8 cellular contexts compared by ENCODE assay signal in genomic region chrX:38805294-38806053, GRCh38. TPM values are rescaled to one million over a fixed set of nuclear protein-coding genes. Genes with fewer than 3 reads are reported as not detected.
DNase-seq lines count a peak whose midpoint lies in the region; ATAC-seq lines count a peak whose summit lies in the region.

No MANE protein-coding gene starts in this region.

- DNase-seq in DMS153 (lab: John Stamatoyannopoulos, UW) (peak; percentile 44), DMS153 treated with DMSO at 0.1 percent for 48 hours (lab: John Stamatoyannopoulos, UW; ENCODE audit: unreplicated experiment) (no peak), M059J (ENCODE audit: low read depth) (peak; percentile 75), T-cell (peak in 29 of 34 experiments; percentile 27 to 68 (median 46)), anterior cingulate cortex (lab: John Stamatoyannopoulos, UW) (peak in 49 of 58 donors; percentile 1 to 54 (median 21)), hepatic stellate cell (ENCODE audit: low spot score) (peak; percentile 53), renal cortical epithelial cell (ENCODE audit: low read depth) (peak; percentile 52), 8988T (no peak)

- H3K4me1 Mint-ChIP-seq in T-cell: peaks cover 36 to 49% (median 41%) of the 10 kb centered on the region in 3 donors

- CTCF ChIA-PET in T-cell (lab: Charles Lee): no interaction called here

- no peaks in the 10 kb centered on the region for H3K9me3 Mint-ChIP-seq in T-cell

- peaks cover 0 to 3% of the 10 kb centered on the region in 2 donors for H3K27me3 Mint-ChIP-seq in T-cell

- H3K4me3 Mint-ChIP-seq in T-cell: peak overlapping the region; percentile 78 to 87 (median 82)

- peak; percentile 56 to 66 (median 60) for ATAC-seq in T-cell (replicated peaks in 1 of 4)

- H3K27ac Mint-ChIP-seq in T-cell: peak overlapping the region; percentile 95 to 99

- POLR2A ChIA-PET in T-cell (lab: Charles Lee): interaction anchor here in 1 of 2 donors (0.6 to 1.3 kb wide), 2 partner anchors 11 to 28 kb away, joined by 6 to 10 read pairs; no protein-coding TSS in a partner anchor

- peaks cover 4% of the 10 kb centered on the region for H3K36me3 Mint-ChIP-seq in T-cell

RNA-seq across cellular contexts. Expression of gene MID1IP1, which starts 4.2 kb away (rescaled TPM):
- 46.7 and 62.4 TPM in 2 replicates for total RNA-seq in M059J (2014; rRNA removed; shearing (Covaris generic))
- total RNA-seq in T-cell (10 to 100 TPM; 19.1 to 73.4 (median 65.2) TPM), renal cortical epithelial cell (26.0 and 53.3 TPM in 2 replicates)

Comparison
In these comparisons a context has a peak if more than half of its experiments do, and no peak if none do; other contexts are left out.
1. DNase-seq: peak in DMS153 (single experiment), M059J (single experiment), T-cell (29 of 34), anterior cingulate cortex (49 of 58), hepatic stellate cell (single experiment) and renal cortical epithelial cell (single experiment); none in DMS153 treated with DMSO at 0.1 percent for 48 hours (single experiment) and 8988T (single experiment).